Comparison of ENCODE assay signal across 8 cellular contexts in the genomic region with DNA sequence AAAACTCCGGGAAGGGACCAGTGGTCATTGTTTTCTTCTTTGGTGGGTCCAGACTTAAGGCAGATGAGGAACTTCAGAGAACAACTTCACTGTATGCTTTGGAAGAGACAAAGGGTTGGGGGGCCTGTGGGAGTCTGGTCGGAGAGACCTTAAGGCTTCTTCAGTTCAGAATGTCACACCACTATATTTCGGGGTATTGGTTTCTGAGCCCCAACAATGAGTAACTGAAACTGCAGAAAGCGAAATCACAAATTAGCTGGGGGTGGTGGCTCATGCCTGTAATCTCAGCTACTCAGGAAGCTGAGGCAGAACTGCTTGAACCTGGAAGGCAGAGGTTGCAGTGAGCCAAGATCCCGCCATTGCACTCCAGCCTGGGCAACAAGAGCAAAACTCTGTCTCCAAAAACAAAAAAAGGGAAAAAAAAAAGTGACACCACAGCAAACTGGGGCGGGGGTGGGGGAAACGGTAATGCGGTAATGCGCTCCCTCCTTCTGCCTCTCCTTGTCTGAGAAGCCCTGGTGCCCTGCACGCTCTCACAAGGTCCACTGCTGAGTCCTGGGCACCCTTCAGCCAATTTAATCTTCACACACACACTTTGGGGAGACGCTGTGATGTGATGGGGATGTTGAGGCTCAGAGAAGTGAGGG. TPM values are rescaled to one million over a fixed set of nuclear protein-coding genes. Genes with fewer than 3 reads are reported as not detected.
A peak's percentile ranks its signal among the peaks of the same experiment; 100 is the strongest.
DNase-seq lines count a peak whose midpoint lies in the region; ATAC-seq and TF ChIP-seq lines count a peak whose summit lies in the region.

No MANE protein-coding gene starts in this region.

- H3K9me3 Mint-ChIP-seq in Caco-2 (ENCODE audit: unreplicated experiment), result no peaks in the 10 kb centered on the region

- H3K27ac Mint-ChIP-seq in Caco-2 (ENCODE audit: unreplicated experiment), result peak overlapping the region; percentile 55

- H3K4me3 Mint-ChIP-seq in Caco-2 (ENCODE audit: unreplicated experiment), result no peak overlapping the region

- H3K27ac ChIP-seq in adrenal gland, result peak overlapping the region in 4 of 5 donors; percentile 38 to 98 (median 70)

- ATAC-seq in GM21526 (IDR thresholded peaks at IDR 0.05; ENCODE audit: low FRiP score, unreplicated experiment) (peak; percentile 43), HG02588 (IDR thresholded peaks at IDR 0.05; ENCODE audit: unreplicated experiment) (no peak)

- H3K9me3 ChIP-seq in Caco-2, result no peaks in the 10 kb centered on the region
- H3K9me3 ChIP-seq in adrenal gland (replicated peaks in 1 of 3), result no peaks in the 10 kb centered on the region
- no peaks in the 10 kb centered on the region for H3K9me3 ChIP-seq in neuron (ENCODE audit: low read length)

- peak overlapping the region; percentile 11 for H2AFZ ChIP-seq in neuron (ENCODE audit: low read depth, low read length)

- no peak for DNase-seq in Caco-2
- DNase-seq in adrenal gland, result no peak
- no peak for DNase-seq in DMS153 (lab: John Stamatoyannopoulos, UW)
- no peak for DNase-seq in NCI-H1105 (lab: John Stamatoyannopoulos, UW)
- no peak for DNase-seq in MV-4-11 (lab: John Stamatoyannopoulos, UW)

- peaks cover 15% of the 10 kb centered on the region for H3K4me1 Mint-ChIP-seq in Caco-2 (ENCODE audit: low read depth, unreplicated experiment)

- no peaks in the 10 kb centered on the region for H3K36me3 ChIP-seq in Caco-2 (ENCODE audit: control insufficient read depth, insufficient read depth, low read length)
- H3K36me3 ChIP-seq in adrenal gland (replicated peaks in 1 of 2), result no peaks in the 10 kb centered on the region
- no peaks in the 10 kb centered on the region for H3K36me3 ChIP-seq in neuron (ENCODE audit: insufficient read depth, low read length)

- TF ChIP-seq CTCF in Caco-2 (IDR thresholded peaks at IDR 0.05; ENCODE audit: insufficient read depth in 1 of 2, low read depth in 1 of 2, low read length in 1 of 2, severe bottlenecking in 1 of 2, unreplicated experiment in 1 of 2), result no peak
- no peak for TF ChIP-seq CTCF in adrenal gland (IDR thresholded peaks at IDR 0.05)

- whole genome bisulfite sequencing in adrenal gland, 4 donors, result 47 to 58% (median 56%) methylated on average over 10 to 11 of the region's 11 CpGs

- intact Hi-C loops in Caco-2 (cut with micrococcal nuclease; ENCODE audit: unreplicated experiment) (loop anchor here (1.0 kb wide), 2 partner anchors 27 to 278 kb away; no protein-coding TSS in a partner anchor), adrenal gland (cut with DNase I) (no loop called here)

- H3K27me3 ChIP-seq in Caco-2 (replicated peaks; ENCODE audit: control insufficient read depth, insufficient read depth, low read length), result no peaks in the 10 kb centered on the region
- H3K27me3 ChIP-seq in adrenal gland, result no peaks in the 10 kb centered on the region
- no peaks in the 10 kb centered on the region for H3K27me3 ChIP-seq in neuron (ENCODE audit: insufficient read depth, low read length)

- H3K4me1 ChIP-seq in Caco-2 (peaks cover 23% of the 10 kb centered on the region), adrenal gland (replicated peaks in 1 of 2) (peaks cover 27 to 46% of the 10 kb centered on the region in 2 donors), neuron (ENCODE audit: insufficient read depth, low read length) (peaks cover 19% of the 10 kb centered on the region)

- no TSS peak for BruUV-seq in Caco-2 (replicated peaks; lab: Mats Ljungman, UMichigan)

- H3K4me3 ChIP-seq in Caco-2 (ENCODE audit: low read depth, low read length) (no peak overlapping the region), adrenal gland (no peak overlapping the region), neuron (ENCODE audit: low read length) (no peak overlapping the region)

- no peak for TF ChIP-seq POLR2A in adrenal gland (IDR thresholded peaks at IDR 0.05)

- H3K27me3 Mint-ChIP-seq in Caco-2 (ENCODE audit: insufficient read depth, unreplicated experiment), result no peaks in the 10 kb centered on the region

- peaks cover 20% of the 10 kb centered on the region for H3K36me3 Mint-ChIP-seq in Caco-2 (ENCODE audit: insufficient read depth, unreplicated experiment)

- CTCF ChIA-PET in Caco-2 (lab: Charles Lee), result interaction anchor here (0.7 to 2.2 kb wide), 9 partner anchors 9 to 210 kb away, joined by 3 to 21 read pairs (median 5); no protein-coding TSS in a partner anchor

- POLR2A ChIA-PET in Caco-2 (lab: Charles Lee), result interaction anchor here (0.5 kb wide), 2 partner anchors 41 to 277 kb away, joined by 3 to 4 read pairs; no protein-coding TSS in a partner anchor

RNA-seq across cellular contexts. Expression of a gene that starts 2.2 kb away (rescaled TPM):
- total RNA-seq in Caco-2 (2022), result 0.49 TPM in 1 of 2 replicates, not detected in the other
- total RNA-seq in adrenal gland, result 10 to 100 TPM; 15.3 to 38.1 (median 22.6) TPM
- polyA plus RNA-seq in adrenal gland, result 100 to 1,000 TPM in 1 of 3 donors, 10 to 100 TPM in 1, 1 to 10 TPM in 1; 6.6 to 592 (median 52.2) TPM

RNA-seq across cellular contexts. Expression of a gene that starts 7.7 kb away (rescaled TPM):
- total RNA-seq in Caco-2 (2022), result 0.45 TPM in 1 of 2 replicates, not detected in the other
- total RNA-seq in adrenal gland, result 100 to 1,000 TPM; 177 to 599 (median 404) TPM
- polyA plus RNA-seq in adrenal gland, result 1,000 to 10,000 TPM in 1 of 3 donors, 100 to 1,000 TPM in 2; 176 to 1,434 (median 799) TPM

RNA-seq across cellular contexts. Expression of a gene that starts 8.7 kb away (rescaled TPM):
- total RNA-seq in Caco-2 (2022) (0.21 and 0.64 TPM in 2 replicates), adrenal gland (10 to 100 TPM; 26.3 to 44.2 (median 36.6) TPM)
- 10 to 100 TPM in 2 of 3 donors, 1 to 10 TPM in 1; 9.5 to 16.5 (median 13.4) TPM for polyA plus RNA-seq in adrenal gland

RNA-seq across cellular contexts. Expression of a gene that starts 54.0 kb away (rescaled TPM):
- total RNA-seq in Caco-2 (2022) (not detected in 2 replicates), adrenal gland (1 to 10 TPM in 3 of 8 donors, not detected in 5; 1.2 to 5.5 (median 2.0) TPM)
- polyA plus RNA-seq in adrenal gland, result 10 to 100 TPM in 1 of 3 donors, 1 to 10 TPM in 2; 4.3 to 36.6 (median 6.3) TPM

Comparison
In these comparisons a context has a peak if more than half of its experiments do, and no peak if none do; other contexts are left out.
1. RNA of a gene that starts 2.2 kb away (total RNA-seq): 15.3 to 38.1 TPM in adrenal gland; 0.49 TPM in Caco-2; every median in the first group is over 10 times any median in the second.
2. RNA of a gene that starts 7.7 kb away (total RNA-seq): 177 to 599 TPM in adrenal gland; 0.45 TPM in Caco-2; every median in the first group is over 100 times any median in the second.
3. RNA of a gene that starts 8.7 kb away (total RNA-seq): 26.3 to 44.2 TPM in adrenal gland; 0.21 to 0.64 TPM in Caco-2; every median in the first group is over 10 times any median in the second.